In genomic region chr18:487371-487770, GRCh38 we compare ENCODE assay signal across 1 cellular context.
A peak's percentile ranks its signal among the peaks of the same experiment; 100 is the strongest.
TF ChIP-seq lines count a peak whose summit lies in the region.

No MANE protein-coding gene starts in this region.

TF ChIP-seq in HepG2, 621 proteins besides CTCF, POLR2A, EP300 and RAD21 (continued from another document):
- TF ChIP-seq, protein P1, sequence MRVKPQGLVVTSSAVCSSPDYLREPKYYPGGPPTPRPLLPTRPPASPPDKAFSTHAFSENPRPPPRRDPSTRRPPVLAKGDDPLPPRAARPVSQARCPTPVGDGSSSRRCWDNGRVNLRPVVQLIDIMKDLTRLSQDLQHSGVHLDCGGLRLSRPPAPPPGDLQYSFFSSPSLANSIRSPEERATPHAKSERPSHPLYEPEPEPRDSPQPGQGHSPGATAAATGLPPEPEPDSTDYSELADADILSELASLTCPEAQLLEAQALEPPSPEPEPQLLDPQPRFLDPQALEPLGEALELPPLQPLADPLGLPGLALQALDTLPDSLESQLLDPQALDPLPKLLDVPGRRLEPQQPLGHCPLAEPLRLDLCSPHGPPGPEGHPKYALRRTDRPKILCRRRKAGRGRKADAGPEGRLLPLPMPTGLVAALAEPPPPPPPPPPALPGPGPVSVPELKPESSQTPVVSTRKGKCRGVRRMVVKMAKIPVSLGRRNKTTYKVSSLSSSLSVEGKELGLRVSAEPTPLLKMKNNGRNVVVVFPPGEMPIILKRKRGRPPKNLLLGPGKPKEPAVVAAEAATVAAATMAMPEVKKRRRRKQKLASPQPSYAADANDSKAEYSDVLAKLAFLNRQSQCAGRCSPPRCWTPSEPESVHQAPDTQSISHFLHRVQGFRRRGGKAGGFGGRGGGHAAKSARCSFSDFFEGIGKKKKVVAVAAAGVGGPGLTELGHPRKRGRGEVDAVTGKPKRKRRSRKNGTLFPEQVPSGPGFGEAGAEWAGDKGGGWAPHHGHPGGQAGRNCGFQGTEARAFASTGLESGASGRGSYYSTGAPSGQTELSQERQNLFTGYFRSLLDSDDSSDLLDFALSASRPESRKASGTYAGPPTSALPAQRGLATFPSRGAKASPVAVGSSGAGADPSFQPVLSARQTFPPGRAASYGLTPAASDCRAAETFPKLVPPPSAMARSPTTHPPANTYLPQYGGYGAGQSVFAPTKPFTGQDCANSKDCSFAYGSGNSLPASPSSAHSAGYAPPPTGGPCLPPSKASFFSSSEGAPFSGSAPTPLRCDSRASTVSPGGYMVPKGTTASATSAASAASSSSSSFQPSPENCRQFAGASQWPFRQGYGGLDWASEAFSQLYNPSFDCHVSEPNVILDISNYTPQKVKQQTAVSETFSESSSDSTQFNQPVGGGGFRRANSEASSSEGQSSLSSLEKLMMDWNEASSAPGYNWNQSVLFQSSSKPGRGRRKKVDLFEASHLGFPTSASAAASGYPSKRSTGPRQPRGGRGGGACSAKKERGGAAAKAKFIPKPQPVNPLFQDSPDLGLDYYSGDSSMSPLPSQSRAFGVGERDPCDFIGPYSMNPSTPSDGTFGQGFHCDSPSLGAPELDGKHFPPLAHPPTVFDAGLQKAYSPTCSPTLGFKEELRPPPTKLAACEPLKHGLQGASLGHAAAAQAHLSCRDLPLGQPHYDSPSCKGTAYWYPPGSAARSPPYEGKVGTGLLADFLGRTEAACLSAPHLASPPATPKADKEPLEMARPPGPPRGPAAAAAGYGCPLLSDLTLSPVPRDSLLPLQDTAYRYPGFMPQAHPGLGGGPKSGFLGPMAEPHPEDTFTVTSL (CRISPR knock-in tag; IDR thresholded peaks at IDR 0.05; ENCODE audit: borderline replicate concordance) = peak; percentile 50; the same call in 1 of the 2 replicates
- TF ChIP-seq PPARG (CRISPR knock-in tag; conservative IDR thresholded peaks at IDR 0.05) (peak; percentile 91), MEF2D (CRISPR knock-in tag; IDR thresholded peaks at IDR 0.05) (no peak), ZNF674 (CRISPR knock-in tag; IDR thresholded peaks at IDR 0.05; ENCODE audit: low read depth) (no peak), ETV5 (CRISPR knock-in tag; IDR thresholded peaks at IDR 0.05; ENCODE audit: borderline replicate concordance) (peak; percentile 55; the same call in 1 of the 2 replicates), GLI4 (CRISPR knock-in tag; IDR thresholded peaks at IDR 0.05; ENCODE audit: borderline replicate concordance) (no peak), HES4 (CRISPR knock-in tag; IDR thresholded peaks at IDR 0.05; ENCODE audit: borderline replicate concordance) (no peak), PAXIP1 (CRISPR knock-in tag; conservative IDR thresholded peaks at IDR 0.05) (0 out of 2 replicates have a peak, but pooled peaks have one; percentile 20), ZNF670 (CRISPR knock-in tag; IDR thresholded peaks at IDR 0.05; ENCODE audit: borderline replicate concordance) (no peak), SKI (IDR thresholded peaks at IDR 0.05; ENCODE audit: partially characterized antibody) (no peak), IRF2 (CRISPR knock-in tag; IDR thresholded peaks at IDR 0.05) (no peak), ZNF780A (CRISPR knock-in tag; IDR thresholded peaks at IDR 0.05) (no peak), JUND (CRISPR knock-in tag; IDR thresholded peaks at IDR 0.05) (no peak), BRD4 (CRISPR knock-in tag; IDR thresholded peaks at IDR 0.05) (no peak), ZSCAN12 (CRISPR knock-in tag; IDR thresholded peaks at IDR 0.05) (no peak), ARID5B (CRISPR knock-in tag; IDR thresholded peaks at IDR 0.05) (peak; percentile 22; the same call in 1 of the 2 replicates), RFXANK (CRISPR knock-in tag; IDR thresholded peaks at IDR 0.05) (no peak), ZBTB2 (CRISPR knock-in tag; IDR thresholded peaks at IDR 0.05; ENCODE audit: low read depth) (no peak), HNRNPH1 (optimal IDR thresholded peaks at IDR 0.05; ENCODE audit: low read depth, low read length) (no peak), RAD51 (IDR thresholded peaks at IDR 0.05; ENCODE audit: borderline replicate concordance) (no peak), ZNF34 (CRISPR knock-in tag; IDR thresholded peaks at IDR 0.05; ENCODE audit: borderline replicate concordance) (no peak), GABPB1 (CRISPR knock-in tag; IDR thresholded peaks at IDR 0.05) (no peak), ZNF652 (CRISPR knock-in tag; IDR thresholded peaks at IDR 0.05; ENCODE audit: borderline replicate concordance, low read depth) (no peak), SOX13 (IDR thresholded peaks at IDR 0.05) (no peak), SOX13 (CRISPR knock-in tag; conservative IDR thresholded peaks at IDR 0.05 in 1 of 2, IDR thresholded peaks at IDR 0.05 in 1 of 2) (no peak; a peak in 1 of 4 replicates), JUNB (CRISPR knock-in tag; IDR thresholded peaks at IDR 0.05; ENCODE audit: borderline replicate concordance) (no peak), ZNF484 (CRISPR knock-in tag; IDR thresholded peaks at IDR 0.05; ENCODE audit: borderline replicate concordance, low read depth) (no peak), ZNF362 (CRISPR knock-in tag; IDR thresholded peaks at IDR 0.05; ENCODE audit: borderline replicate concordance) (no peak), ZEB1 (IDR thresholded peaks at IDR 0.05; ENCODE audit: insufficient replicate concordance, low read depth) (no peak), ZNF160 (CRISPR knock-in tag; IDR thresholded peaks at IDR 0.05) (no peak), SALL2 (CRISPR knock-in tag; IDR thresholded peaks at IDR 0.05) (no peak)
- TF ChIP-seq, protein P2, sequence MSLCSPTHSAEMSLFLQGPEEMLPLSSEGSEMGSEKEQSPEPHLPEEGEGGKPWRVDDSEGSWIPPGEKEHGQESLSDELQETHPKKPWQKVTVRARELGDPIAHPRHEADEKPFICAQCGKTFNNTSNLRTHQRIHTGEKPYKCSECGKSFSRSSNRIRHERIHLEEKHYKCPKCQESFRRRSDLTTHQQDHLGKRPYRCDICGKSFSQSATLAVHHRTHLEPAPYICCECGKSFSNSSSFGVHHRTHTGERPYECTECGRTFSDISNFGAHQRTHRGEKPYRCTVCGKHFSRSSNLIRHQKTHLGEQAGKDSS (CRISPR knock-in tag; IDR thresholded peaks at IDR 0.05; ENCODE audit: borderline replicate concordance, low read depth) = no peak
